ENCODE assay signal across 8 cellular contexts in the genomic region with DNA sequence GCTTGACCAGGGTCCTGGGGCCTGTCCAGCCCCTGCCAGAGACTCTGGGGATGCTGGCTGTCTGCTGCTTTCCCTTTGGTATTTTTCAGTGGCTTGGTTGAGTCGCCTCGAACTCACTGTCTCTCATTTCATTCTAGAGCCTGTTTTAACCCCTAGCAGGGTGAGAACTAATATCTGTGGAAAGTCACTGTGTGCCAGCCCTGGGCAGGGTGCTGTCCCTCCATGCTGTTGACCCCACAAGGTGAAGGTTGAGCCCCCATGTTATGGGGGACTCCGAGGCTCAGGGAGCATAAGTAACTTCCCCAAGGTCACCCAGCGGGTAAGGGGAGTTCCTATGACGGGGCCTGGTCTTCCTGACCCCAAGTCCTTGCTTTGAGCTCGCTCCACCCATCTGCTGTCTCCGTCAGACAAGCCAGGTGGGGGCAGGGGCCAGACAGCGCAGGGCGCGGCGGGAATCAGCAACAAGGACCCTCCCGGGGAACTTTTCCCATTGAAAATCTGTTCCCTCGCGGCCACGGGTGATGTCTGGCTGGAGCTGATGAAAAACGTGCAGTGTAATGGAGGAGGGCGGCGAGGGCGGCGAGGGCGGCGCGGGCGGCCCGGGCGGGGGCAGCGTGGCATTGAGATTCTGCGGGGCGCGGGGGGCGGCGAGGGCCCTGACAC. TPM values are rescaled to one million over a fixed set of nuclear protein-coding genes. Genes with fewer than 3 reads are reported as not detected.
DNase-seq lines count a peak whose midpoint lies in the region; ATAC-seq and TF ChIP-seq lines count a peak whose summit lies in the region.

No MANE protein-coding gene starts in this region.

- POLR2A ChIA-PET in T-cell (lab: Charles Lee) = interaction anchor here in 1 of 2 donors (0.6 kb wide), 1 partner anchor 15 kb away, joined by 3 read pairs; no protein-coding TSS in a partner anchor

- H3K79me1 ChIP-seq in trophoblast cell (ENCODE audit: low read length) = peaks cover 9% of the 10 kb centered on the region

- H3K9me3 ChIP-seq in esophagus muscularis mucosa (no peaks in the 10 kb centered on the region), trophoblast cell (ENCODE audit: insufficient read depth, low read depth, low read length) (no peaks in the 10 kb centered on the region)

- no peaks in the 10 kb centered on the region for H3K27me3 ChIP-seq in esophagus muscularis mucosa
- peaks cover 13% of the 10 kb centered on the region for H3K27me3 ChIP-seq in trophoblast cell (ENCODE audit: insufficient read depth, low read length)

- H3K36me3 ChIP-seq in esophagus muscularis mucosa (peaks cover 0 to 2% (median under 1%) of the 10 kb centered on the region in 4 donors), trophoblast cell (ENCODE audit: control insufficient read depth in 1 of 2, insufficient read depth in 2 of 2, low read length in 2 of 2) (peaks cover 2% of the 10 kb centered on the region in 2 experiments)

- H3K27ac ChIP-seq in esophagus muscularis mucosa (replicated peaks in 1 of 4) = peak overlapping the region; percentile 67 to 88 (median 78)
- no peak overlapping the region for H3K27ac ChIP-seq in trophoblast cell (ENCODE audit: low read depth, low read length)

- no peak overlapping the region for H2BK12ac ChIP-seq in trophoblast cell (ENCODE audit: low read length)

- no peak for TF ChIP-seq EP300 in esophagus muscularis mucosa (IDR thresholded peaks at IDR 0.05)

- no peak for TF ChIP-seq CTCF in esophagus muscularis mucosa (IDR thresholded peaks at IDR 0.05)

- peak; percentile 22 to 53 (median 26) for ATAC-seq in T-cell (replicated peaks in 1 of 4)
- no peak for ATAC-seq in HG03135 (IDR thresholded peaks at IDR 0.05; ENCODE audit: unreplicated experiment)
- ATAC-seq in GM21723 (IDR thresholded peaks at IDR 0.05; ENCODE audit: unreplicated experiment) = no peak
- ATAC-seq in HG03108 (IDR thresholded peaks at IDR 0.05; ENCODE audit: unreplicated experiment) = no peak

- H3K9ac ChIP-seq in trophoblast cell (ENCODE audit: low read length) = no peak overlapping the region

- peak overlapping the region; percentile 35 for H3K18ac ChIP-seq in trophoblast cell (ENCODE audit: low read length)

- no peak overlapping the region for H3K4ac ChIP-seq in trophoblast cell (ENCODE audit: low read depth, low read length)

- H3K4me1 ChIP-seq in esophagus muscularis mucosa = peaks cover 35 to 55% (median 49%) of the 10 kb centered on the region in 4 donors
- H3K4me1 ChIP-seq in trophoblast cell (ENCODE audit: control insufficient read depth in 1 of 2, insufficient read depth in 2 of 2, low read length in 2 of 2) = peaks cover 13 to 17% of the 10 kb centered on the region in 2 experiments

- CTCF ChIA-PET in activated naive CD4-positive, alpha-beta T cell treated with anti-CD3 and anti-CD28 coated beads for 36 hours (lab: Charles Lee) = interaction anchor here (1.8 to 5.2 kb wide), 3 partner anchors 98 to 117 kb away, joined by 6 to 60 read pairs (median 32); partner anchors contain the start of gene ACBD4
- CTCF ChIA-PET in T-cell (lab: Charles Lee) = no interaction called here

- peaks cover 2% of the 10 kb centered on the region for H3K79me2 ChIP-seq in trophoblast cell (ENCODE audit: control insufficient read depth, insufficient read depth, low read length, poor library complexity)

- intact Hi-C loops in activated naive CD4-positive, alpha-beta T cell treated with anti-CD3 and anti-CD28 coated beads for 36 hours (cut with micrococcal nuclease) = loop anchor here (1.0 to 2.0 kb wide), 2 partner anchors 50 to 71 kb away; partner anchors contain the start of genes C1QL1 and KIF18B
- intact Hi-C loops in esophagus muscularis mucosa (cut with DNase I) = no loop called here

- H2AK5ac ChIP-seq in trophoblast cell (ENCODE audit: low read length) = no peak overlapping the region

- peak overlapping the region; percentile 41 for H2AFZ ChIP-seq in trophoblast cell (ENCODE audit: insufficient read depth, low read length, poor library complexity)

- peak overlapping the region; percentile 87 for H3K4me2 ChIP-seq in trophoblast cell (ENCODE audit: low read length)

- peaks cover 38% of the 10 kb centered on the region for H3K27me3 Mint-ChIP-seq in activated naive CD4-positive, alpha-beta T cell treated with anti-CD3 and anti-CD28 coated beads for 36 hours (ENCODE audit: low read depth)
- peaks cover 37 to 42% of the 10 kb centered on the region in 2 donors for H3K27me3 Mint-ChIP-seq in T-cell

- peak; percentile 38 for DNase-seq in activated naive CD4-positive, alpha-beta T cell treated with anti-CD3 and anti-CD28 coated beads for 36 hours
- DNase-seq in activated naive CD4-positive, alpha-beta T cell (lab: John Stamatoyannopoulos, UW) = no peak
- DNase-seq in T-cell = peak in 6 of 34 experiments; percentile 4 to 27 (median 16)
- no peak for DNase-seq in esophagus muscularis mucosa (ENCODE audit: extremely low spot score)
- peak in 1 of 2 donors; percentile 2 for DNase-seq in trophoblast cell

- H3K4me3 ChIP-seq in esophagus muscularis mucosa (peak overlapping the region; percentile 59 to 69 (median 62)), trophoblast cell (ENCODE audit: low read depth, low read length) (peak overlapping the region; percentile 59)

- no peak overlapping the region for H3K27ac Mint-ChIP-seq in activated naive CD4-positive, alpha-beta T cell treated with anti-CD3 and anti-CD28 coated beads for 36 hours
- no peak overlapping the region for H3K27ac Mint-ChIP-seq in T-cell

- no peaks in the 10 kb centered on the region for H3K9me3 Mint-ChIP-seq in activated naive CD4-positive, alpha-beta T cell treated with anti-CD3 and anti-CD28 coated beads for 36 hours
- no peaks in the 10 kb centered on the region for H3K9me3 Mint-ChIP-seq in T-cell

- peak overlapping the region; percentile 82 for H3K4me3 Mint-ChIP-seq in activated naive CD4-positive, alpha-beta T cell treated with anti-CD3 and anti-CD28 coated beads for 36 hours
- peak overlapping the region; percentile 76 to 90 (median 80) for H3K4me3 Mint-ChIP-seq in T-cell

- H3K14ac ChIP-seq in trophoblast cell (ENCODE audit: low read length) = peak overlapping the region; percentile 37

- peak overlapping the region; percentile 67 for H4K8ac ChIP-seq in trophoblast cell (ENCODE audit: low read depth, low read length)

- peak overlapping the region; percentile 41 for H4K91ac ChIP-seq in trophoblast cell (ENCODE audit: low read depth, low read length)

- no peak overlapping the region for H2BK5ac ChIP-seq in trophoblast cell (ENCODE audit: low read depth, low read length, poor library complexity)

- peak overlapping the region; percentile 40 for H2BK120ac ChIP-seq in trophoblast cell (ENCODE audit: insufficient read depth, low read length, poor library complexity)

- H3K4me1 Mint-ChIP-seq in activated naive CD4-positive, alpha-beta T cell treated with anti-CD3 and anti-CD28 coated beads for 36 hours (ENCODE audit: low read depth) = peaks cover 16% of the 10 kb centered on the region
- H3K4me1 Mint-ChIP-seq in T-cell = peaks cover 20 to 30% (median 24%) of the 10 kb centered on the region in 3 donors

- no peak for TF ChIP-seq POLR2A in esophagus muscularis mucosa (IDR thresholded peaks at IDR 0.05; ENCODE audit: low read depth)

- no peak overlapping the region for H3K23ac ChIP-seq in trophoblast cell (ENCODE audit: low read length)

- H4K12ac ChIP-seq in trophoblast cell (ENCODE audit: low read depth, low read length) = peak overlapping the region; percentile 20

- WGBS in esophagus muscularis mucosa = under 1% methylated on average over 30 of the region's 32 CpGs
- WGBS in trophoblast cell (ENCODE audit: extremely low coverage, insufficient coverage, insufficient read length) = no CpG with 5 or more reads among the region's 32 CpGs

- no peaks in the 10 kb centered on the region for H3K36me3 Mint-ChIP-seq in activated naive CD4-positive, alpha-beta T cell treated with anti-CD3 and anti-CD28 coated beads for 36 hours (ENCODE audit: low read depth)
- no peaks in the 10 kb centered on the region for H3K36me3 Mint-ChIP-seq in T-cell

RNA-seq across cellular contexts. Expression of gene DCAKD, which starts 32.8 kb away (rescaled TPM):
- 10 to 100 TPM; 38.1 to 38.9 TPM for total RNA-seq in activated naive CD4-positive, alpha-beta T cell treated with anti-CD3 and anti-CD28 coated beads for 36 hours
- total RNA-seq in T-cell (10 to 100 TPM; 18.7 to 40.7 (median 29.7) TPM), esophagus muscularis mucosa (10 to 100 TPM; 50.3 to 68.8 (median 57.9) TPM)
- polyA plus RNA-seq in trophoblast cell (2013) = 34.4 and 36.2 TPM in 2 replicates

RNA-seq across cellular contexts. Expression of gene NMT1, which starts 42.5 kb away (rescaled TPM):
- 100 to 1,000 TPM; 234 to 235 TPM for total RNA-seq in activated naive CD4-positive, alpha-beta T cell treated with anti-CD3 and anti-CD28 coated beads for 36 hours
- total RNA-seq in T-cell (100 to 1,000 TPM in 3 of 5 donors, 10 to 100 TPM in 2; 79.5 to 139 (median 125) TPM), esophagus muscularis mucosa (10 to 100 TPM; 58.5 to 79.3 (median 65.1) TPM)
- 114 and 115 TPM in 2 replicates for polyA plus RNA-seq in trophoblast cell (2013)

RNA-seq across cellular contexts. Expression of gene C1QL1, which starts 50.5 kb away (rescaled TPM):
- under 1 TPM; 0.36 to 0.40 TPM for total RNA-seq in activated naive CD4-positive, alpha-beta T cell treated with anti-CD3 and anti-CD28 coated beads for 36 hours
- total RNA-seq in T-cell = not detected
- 10 to 100 TPM in 1 of 4 donors, 1 to 10 TPM in 3; 3.7 to 10.1 (median 6.3) TPM for total RNA-seq in esophagus muscularis mucosa
- 0.35 and 0.37 TPM in 2 replicates for polyA plus RNA-seq in trophoblast cell (2013)

Comparison
In these comparisons a context has a peak if more than half of its experiments do, and no peak if none do; other contexts are left out.
1. ATAC-seq: peak in T-cell (4 of 4); none in HG03135 (single experiment), GM21723 (single experiment) and HG03108 (single experiment).